1 cellular context compared by ENCODE assay signal in the genomic region with DNA sequence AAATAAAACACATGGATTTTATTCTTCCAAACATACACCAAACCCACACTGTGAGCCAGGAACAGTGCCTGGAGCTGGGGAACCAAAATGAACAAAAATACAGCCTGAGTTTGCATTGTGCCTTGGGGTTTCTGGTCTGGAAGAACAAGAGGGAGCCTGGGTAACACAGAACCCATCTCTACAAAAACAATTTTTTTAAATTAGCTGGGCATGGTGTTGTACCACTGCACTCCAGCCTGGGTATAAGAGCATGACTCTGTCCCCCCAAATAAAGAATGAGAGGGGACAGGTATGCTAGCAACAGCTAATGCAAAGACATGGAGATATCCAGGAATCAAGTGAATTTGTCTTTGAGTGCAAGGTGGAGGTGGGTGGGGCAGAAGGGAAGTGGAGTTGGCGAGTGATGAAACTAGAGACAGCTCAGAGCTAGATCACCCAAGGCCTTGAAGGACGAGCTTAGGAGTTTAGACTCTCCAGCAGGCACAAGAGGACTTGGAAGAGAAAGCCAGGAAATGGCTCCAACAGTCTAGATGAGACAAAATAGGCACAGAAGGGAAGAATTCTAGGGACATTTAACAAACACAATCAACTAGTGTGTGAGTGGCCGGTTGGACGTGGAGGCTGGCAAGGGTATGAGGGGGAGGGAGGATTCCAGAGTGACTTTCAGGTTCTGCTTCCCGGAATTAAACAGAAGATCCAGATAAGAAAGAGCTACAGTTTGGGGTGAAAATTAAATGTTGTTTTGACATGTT.
TF ChIP-seq lines count a peak whose summit lies in the region.

No MANE protein-coding gene starts in this region.

TF ChIP-seq in HCT116, 20 proteins besides CTCF, POLR2A, EP300 and RAD21 (continued from another document):
- no peak for TF ChIP-seq SP1 (IDR thresholded peaks at IDR 0.05; ENCODE audit: low read depth)
